1 cellular context compared by ENCODE assay signal in genomic region chr19:4559569-4559968, GRCh38.
TF ChIP-seq lines count a peak whose summit lies in the region.

Gene SEMA6B (minus strand): TSS chr19:4559684. CDS start chr19:4558457, 1,227 bp downstream.

TF ChIP-seq in H1, 55 proteins besides CTCF, POLR2A, EP300 and RAD21 (continued from another document):
- no peak for TF ChIP-seq RNF2 (IDR thresholded peaks at IDR 0.05; ENCODE audit: borderline replicate concordance, low read depth, low read length, missing control alignments, poor library complexity, severe bottlenecking)
TF ChIP-seq in H1: peak in this region for 0.
